In the genomic region with DNA sequence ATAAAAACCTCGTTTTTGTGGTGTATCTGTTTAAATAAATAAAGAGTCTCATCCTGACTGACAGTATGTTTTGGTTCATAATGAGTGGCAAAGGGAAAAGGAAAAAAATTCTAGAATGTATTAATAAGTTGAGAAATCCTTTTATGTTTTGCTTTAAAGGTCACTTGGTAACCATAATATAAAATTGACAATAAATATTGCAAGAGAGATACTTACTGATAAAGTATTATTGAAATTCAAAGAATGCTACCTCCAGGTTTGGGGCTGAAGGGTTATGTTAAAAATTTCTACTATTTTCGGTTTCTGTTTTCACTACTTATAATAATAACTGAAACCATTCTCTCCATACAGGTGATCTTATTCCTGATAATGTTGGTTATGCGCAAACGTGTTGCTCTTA, we compare ENCODE assay signal across 1 cellular context.
A peak's percentile ranks its signal among the peaks of the same experiment; 100 is the strongest.
TF ChIP-seq lines count a peak whose summit lies in the region.

No MANE protein-coding gene starts in this region.

TF ChIP-seq in GM12878, 131 proteins besides CTCF, POLR2A, EP300 and RAD21:
- TF ChIP-seq, protein P1, sequence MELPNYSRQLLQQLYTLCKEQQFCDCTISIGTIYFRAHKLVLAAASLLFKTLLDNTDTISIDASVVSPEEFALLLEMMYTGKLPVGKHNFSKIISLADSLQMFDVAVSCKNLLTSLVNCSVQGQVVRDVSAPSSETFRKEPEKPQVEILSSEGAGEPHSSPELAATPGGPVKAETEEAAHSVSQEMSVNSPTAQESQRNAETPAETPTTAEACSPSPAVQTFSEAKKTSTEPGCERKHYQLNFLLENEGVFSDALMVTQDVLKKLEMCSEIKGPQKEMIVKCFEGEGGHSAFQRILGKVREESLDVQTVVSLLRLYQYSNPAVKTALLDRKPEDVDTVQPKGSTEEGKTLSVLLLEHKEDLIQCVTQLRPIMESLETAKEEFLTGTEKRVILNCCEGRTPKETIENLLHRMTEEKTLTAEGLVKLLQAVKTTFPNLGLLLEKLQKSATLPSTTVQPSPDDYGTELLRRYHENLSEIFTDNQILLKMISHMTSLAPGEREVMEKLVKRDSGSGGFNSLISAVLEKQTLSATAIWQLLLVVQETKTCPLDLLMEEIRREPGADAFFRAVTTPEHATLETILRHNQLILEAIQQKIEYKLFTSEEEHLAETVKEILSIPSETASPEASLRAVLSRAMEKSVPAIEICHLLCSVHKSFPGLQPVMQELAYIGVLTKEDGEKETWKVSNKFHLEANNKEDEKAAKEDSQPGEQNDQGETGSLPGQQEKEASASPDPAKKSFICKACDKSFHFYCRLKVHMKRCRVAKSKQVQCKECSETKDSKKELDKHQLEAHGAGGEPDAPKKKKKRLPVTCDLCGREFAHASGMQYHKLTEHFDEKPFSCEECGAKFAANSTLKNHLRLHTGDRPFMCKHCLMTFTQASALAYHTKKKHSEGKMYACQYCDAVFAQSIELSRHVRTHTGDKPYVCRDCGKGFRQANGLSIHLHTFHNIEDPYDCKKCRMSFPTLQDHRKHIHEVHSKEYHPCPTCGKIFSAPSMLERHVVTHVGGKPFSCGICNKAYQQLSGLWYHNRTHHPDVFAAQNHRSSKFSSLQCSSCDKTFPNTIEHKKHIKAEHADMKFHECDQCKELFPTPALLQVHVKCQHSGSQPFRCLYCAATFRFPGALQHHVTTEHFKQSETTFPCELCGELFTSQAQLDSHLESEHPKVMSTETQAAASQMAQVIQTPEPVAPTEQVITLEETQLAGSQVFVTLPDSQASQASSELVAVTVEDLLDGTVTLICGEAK (IDR thresholded peaks at IDR 0.05; ENCODE audit: borderline replicate concordance), result peak; percentile 92
- TF ChIP-seq CREB1 (IDR thresholded peaks at IDR 0.05; ENCODE audit: low read depth), result no peak
- TF ChIP-seq, protein P2, sequence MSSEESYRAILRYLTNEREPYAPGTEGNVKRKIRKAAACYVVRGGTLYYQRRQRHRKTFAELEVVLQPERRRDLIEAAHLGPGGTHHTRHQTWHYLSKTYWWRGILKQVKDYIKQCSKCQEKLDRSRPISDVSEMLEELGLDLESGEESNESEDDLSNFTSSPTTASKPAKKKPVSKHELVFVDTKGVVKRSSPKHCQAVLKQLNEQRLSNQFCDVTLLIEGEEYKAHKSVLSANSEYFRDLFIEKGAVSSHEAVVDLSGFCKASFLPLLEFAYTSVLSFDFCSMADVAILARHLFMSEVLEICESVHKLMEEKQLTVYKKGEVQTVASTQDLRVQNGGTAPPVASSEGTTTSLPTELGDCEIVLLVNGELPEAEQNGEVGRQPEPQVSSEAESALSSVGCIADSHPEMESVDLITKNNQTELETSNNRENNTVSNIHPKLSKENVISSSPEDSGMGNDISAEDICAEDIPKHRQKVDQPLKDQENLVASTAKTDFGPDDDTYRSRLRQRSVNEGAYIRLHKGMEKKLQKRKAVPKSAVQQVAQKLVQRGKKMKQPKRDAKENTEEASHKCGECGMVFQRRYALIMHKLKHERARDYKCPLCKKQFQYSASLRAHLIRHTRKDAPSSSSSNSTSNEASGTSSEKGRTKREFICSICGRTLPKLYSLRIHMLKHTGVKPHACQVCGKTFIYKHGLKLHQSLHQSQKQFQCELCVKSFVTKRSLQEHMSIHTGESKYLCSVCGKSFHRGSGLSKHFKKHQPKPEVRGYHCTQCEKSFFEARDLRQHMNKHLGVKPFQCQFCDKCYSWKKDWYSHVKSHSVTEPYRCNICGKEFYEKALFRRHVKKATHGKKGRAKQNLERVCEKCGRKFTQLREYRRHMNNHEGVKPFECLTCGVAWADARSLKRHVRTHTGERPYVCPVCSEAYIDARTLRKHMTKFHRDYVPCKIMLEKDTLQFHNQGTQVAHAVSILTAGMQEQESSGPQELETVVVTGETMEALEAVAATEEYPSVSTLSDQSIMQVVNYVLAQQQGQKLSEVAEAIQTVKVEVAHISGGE (CRISPR knock-in tag; IDR thresholded peaks at IDR 0.05), result no peak
- TF ChIP-seq GABPA (IDR thresholded peaks at IDR 0.05; ENCODE audit: low read depth), result no peak
- no peak for TF ChIP-seq TCF3 (IDR thresholded peaks at IDR 0.05; ENCODE audit: borderline replicate concordance, insufficient read depth, low read depth, low read length)
- no peak for TF ChIP-seq BHLHE40 (IDR thresholded peaks at IDR 0.05; ENCODE audit: borderline replicate concordance in 1 of 2, low read depth in 2 of 2, low read length in 1 of 2)
- TF ChIP-seq KLF5 (IDR thresholded peaks at IDR 0.05; ENCODE audit: partially characterized antibody), result no peak
